8 cellular contexts compared by ENCODE assay signal in the genomic region with DNA sequence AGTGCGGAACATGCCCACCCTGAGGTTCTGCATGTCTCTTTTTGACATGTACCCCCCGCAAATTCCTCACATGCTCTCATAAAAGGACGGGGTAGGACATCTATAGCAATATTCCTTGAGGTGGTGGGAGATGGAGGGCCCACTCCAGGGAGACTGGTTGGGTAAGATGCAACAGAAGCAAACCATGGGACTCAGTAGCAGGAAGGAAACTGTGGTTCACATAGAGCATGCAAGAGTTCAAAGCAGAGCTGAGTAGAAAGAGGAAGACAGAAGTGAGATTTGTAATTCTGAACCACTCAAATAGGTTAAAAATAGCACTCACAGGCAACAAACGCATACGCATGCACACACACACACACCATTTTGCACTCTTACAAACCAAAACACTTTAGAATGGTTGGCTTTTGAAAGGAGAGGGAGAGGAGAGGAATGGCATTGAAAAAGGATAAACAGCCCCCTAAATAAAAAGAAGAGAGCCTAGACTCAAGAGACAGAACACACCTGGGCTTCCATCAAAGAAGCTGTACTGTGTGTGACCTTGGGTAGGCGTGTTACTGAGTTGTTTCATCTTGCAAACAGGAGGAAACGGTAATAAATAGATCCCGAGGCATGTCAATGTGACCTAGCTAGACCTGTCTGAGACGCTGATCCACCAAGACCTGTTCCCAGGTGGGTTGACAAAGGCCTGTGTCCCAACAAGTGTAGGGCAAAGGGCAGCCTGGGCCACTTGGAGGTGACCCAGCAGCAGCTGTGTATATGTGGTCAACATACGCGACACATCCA.
DNase-seq lines count a peak whose midpoint lies in the region; ATAC-seq and TF ChIP-seq lines count a peak whose summit lies in the region.

No MANE protein-coding gene starts in this region.

- H3K36me3 Mint-ChIP-seq in activated T-helper 2 cell treated with anti-CD3 and anti-CD28 coated beads, Interferon-gamma antibody, Interleukin-2, Interleukin-4, amounts not matched to agents 10 μg/mL and 5 μg/mL and 100 μg/mL, durations not matched to agents 14 hours and 24 hours and 36 hours (ENCODE audit: low read depth) = no peaks in the 10 kb centered on the region

- DNase-seq in GM10266 (ENCODE audit: extremely low spot score) (peak; percentile 84), NCI-H1105 treated with DMSO at 0.1 percent for 48 hours (lab: John Stamatoyannopoulos, UW) (no peak), SHP77 (lab: John Stamatoyannopoulos, UW) (no peak), Right ventricle myocardium inferior (ENCODE audit: missing footprints) (no peak), G401 (ENCODE audit: low spot score) (no peak)
- peak; percentile 17 for DNase-seq in activated T-helper 2 cell treated with anti-CD3 and anti-CD28 coated beads, Interferon-gamma antibody, Interleukin-2, Interleukin-4, amounts not matched to agents 10 μg/mL and 5 μg/mL and 100 μg/mL, durations not matched to agents 14 hours and 24 hours and 36 hours (ENCODE audit: low spot score)

- ATAC-seq in GM19468 (IDR thresholded peaks at IDR 0.05; ENCODE audit: extremely low read depth, unreplicated experiment) (peak; percentile 98), HG03457 (IDR thresholded peaks at IDR 0.05; ENCODE audit: unreplicated experiment) (peak; percentile 71), Right ventricle myocardium inferior (no peak)

- peak overlapping the region; percentile 59 for H3K27ac Mint-ChIP-seq in activated T-helper 2 cell treated with anti-CD3 and anti-CD28 coated beads, Interferon-gamma antibody, Interleukin-2, Interleukin-4, amounts not matched to agents 10 μg/mL and 5 μg/mL and 100 μg/mL, durations not matched to agents 14 hours and 24 hours and 36 hours

- H3K4me1 Mint-ChIP-seq in activated T-helper 2 cell treated with anti-CD3 and anti-CD28 coated beads, Interferon-gamma antibody, Interleukin-2, Interleukin-4, amounts not matched to agents 10 μg/mL and 5 μg/mL and 100 μg/mL, durations not matched to agents 14 hours and 24 hours and 36 hours (ENCODE audit: low read depth) = peaks cover 38% of the 10 kb centered on the region

- H3K9me3 Mint-ChIP-seq in activated T-helper 2 cell treated with anti-CD3 and anti-CD28 coated beads, Interferon-gamma antibody, Interleukin-2, Interleukin-4, amounts not matched to agents 10 μg/mL and 5 μg/mL and 100 μg/mL, durations not matched to agents 14 hours and 24 hours and 36 hours = no peaks in the 10 kb centered on the region

- no peak for TF ChIP-seq CTCF in GM10266 (IDR thresholded peaks at IDR 0.05; ENCODE audit: control insufficient read depth, insufficient read depth, low read depth, missing control alignments)

- H3K27me3 Mint-ChIP-seq in activated T-helper 2 cell treated with anti-CD3 and anti-CD28 coated beads, Interferon-gamma antibody, Interleukin-2, Interleukin-4, amounts not matched to agents 10 μg/mL and 5 μg/mL and 100 μg/mL, durations not matched to agents 14 hours and 24 hours and 36 hours (ENCODE audit: low read depth) = peaks cover 9% of the 10 kb centered on the region

- in situ Hi-C loops in G401 (cut with HindIII; ENCODE audit: low sequenced_read_pairs) = no loop called here

- H3K4me3 Mint-ChIP-seq in activated T-helper 2 cell treated with anti-CD3 and anti-CD28 coated beads, Interferon-gamma antibody, Interleukin-2, Interleukin-4, amounts not matched to agents 10 μg/mL and 5 μg/mL and 100 μg/mL, durations not matched to agents 14 hours and 24 hours and 36 hours (ENCODE audit: low read depth) = peak overlapping the region; percentile 53

- intact Hi-C loops in activated T-helper 2 cell treated with anti-CD3 and anti-CD28 coated beads, Interferon-gamma antibody, Interleukin-2, Interleukin-4, amounts not matched to agents 10 μg/mL and 5 μg/mL and 100 μg/mL, durations not matched to agents 14 hours and 24 hours and 36 hours (cut with micrococcal nuclease) = no loop called here
- intact Hi-C loops in Right ventricle myocardium inferior (cut with DNase I) = no loop called here

Comparison
In these comparisons a context has a peak if more than half of its experiments do, and no peak if none do; other contexts are left out.
1. DNase-seq: peak in GM10266 (single experiment) and activated T-helper 2 cell treated with anti-CD3 and anti-CD28 coated beads, Interferon-gamma antibody, Interleukin-2, Interleukin-4, amounts not matched to agents 10 μg/mL and 5 μg/mL and 100 μg/mL, durations not matched to agents 14 hours and 24 hours and 36 hours (single experiment); none in NCI-H1105 treated with DMSO at 0.1 percent for 48 hours (single experiment), SHP77 (0 of 2), Right ventricle myocardium inferior (single experiment) and G401 (single experiment).